In genomic region chr12:62192486-62193250, GRCh38 we compare ENCODE assay signal across 8 cellular contexts.
DNase-seq lines count a peak whose midpoint lies in the region; ATAC-seq lines count a peak whose summit lies in the region.

No MANE protein-coding gene starts in this region.

- no peaks in the 10 kb centered on the region for H3K36me3 Mint-ChIP-seq in activated CD4-positive, alpha-beta T cell treated with anti-CD3 and anti-CD28 coated beads, Interleukin-2, amount 10 ng/mL, durations not matched to agents 7 days and 5 days (ENCODE audit: low read depth)
- no peaks in the 10 kb centered on the region for H3K36me3 Mint-ChIP-seq in stimulated activated effector memory CD8-positive, alpha-beta T cell treated with anti-CD3 and anti-CD28 coated beads, Interleukin-12 subunit alpha, Interleukin-12 subunit beta, amount 100 ng/mL, for 72 hours

- DNase-seq in COLO829 (ENCODE audit: low spot score), result peak; percentile 89
- DNase-seq in NCI-H510A (lab: John Stamatoyannopoulos, UW), result peak; percentile 71
- DNase-seq in activated CD4-positive, alpha-beta T cell treated with anti-CD3 and anti-CD28 coated beads, Interleukin-2, amount 10 ng/mL, durations not matched to agents 7 days and 5 days, result peak; percentile 78
- DNase-seq in effector memory CD4-positive, alpha-beta T cell, result peak in 1 of 3 donors; percentile 21
- DNase-seq in medulla oblongata (ENCODE audit: extremely low spot score), result peak; percentile 92
- DNase-seq in stimulated activated effector memory CD8-positive, alpha-beta T cell treated with anti-CD3 and anti-CD28 coated beads, Interleukin-12 subunit alpha, Interleukin-12 subunit beta, amount 100 ng/mL, for 72 hours (ENCODE audit: low spot score in 2 of 2), result peak; percentile 4 to 67

- peaks cover 27% of the 10 kb centered on the region for H3K4me1 Mint-ChIP-seq in activated CD4-positive, alpha-beta T cell treated with anti-CD3 and anti-CD28 coated beads, Interleukin-2, amount 10 ng/mL, durations not matched to agents 7 days and 5 days
- peaks cover 22% of the 10 kb centered on the region for H3K4me1 Mint-ChIP-seq in stimulated activated effector memory CD8-positive, alpha-beta T cell treated with anti-CD3 and anti-CD28 coated beads, Interleukin-12 subunit alpha, Interleukin-12 subunit beta, amount 100 ng/mL, for 72 hours

- ATAC-seq in GM19452 (IDR thresholded peaks at IDR 0.05; ENCODE audit: unreplicated experiment) (peak; percentile 91), HG03520 (IDR thresholded peaks at IDR 0.05; ENCODE audit: unreplicated experiment) (peak; percentile 96)
- ATAC-seq in stimulated activated effector memory CD8-positive, alpha-beta T cell treated with anti-CD3 and anti-CD28 coated beads, Interleukin-12 subunit alpha, Interleukin-12 subunit beta, amount 100 ng/mL, for 72 hours, result peak; percentile 90

- H3K4me3 ChIP-seq in effector memory CD4-positive, alpha-beta T cell (ENCODE audit: insufficient read depth, low read depth, low read length, poor library complexity, severe bottlenecking), result peak overlapping the region; percentile 47

- CTCF ChIA-PET in activated CD4-positive, alpha-beta T cell treated with anti-CD3 and anti-CD28 coated beads, Interleukin-2, amount 10 ng/mL, durations not matched to agents 7 days and 5 days (lab: Charles Lee), result interaction anchor here (0.9 kb wide), 1 partner anchor 17 kb away, joined by 3 read pairs; no protein-coding TSS in a partner anchor

- H3K9me3 ChIP-seq in effector memory CD4-positive, alpha-beta T cell (ENCODE audit: control insufficient read depth, low read length), result no peaks in the 10 kb centered on the region

- no peaks in the 10 kb centered on the region for H3K9me3 Mint-ChIP-seq in activated CD4-positive, alpha-beta T cell treated with anti-CD3 and anti-CD28 coated beads, Interleukin-2, amount 10 ng/mL, durations not matched to agents 7 days and 5 days
- H3K9me3 Mint-ChIP-seq in stimulated activated effector memory CD8-positive, alpha-beta T cell treated with anti-CD3 and anti-CD28 coated beads, Interleukin-12 subunit alpha, Interleukin-12 subunit beta, amount 100 ng/mL, for 72 hours, result no peaks in the 10 kb centered on the region

- peak overlapping the region; percentile 14 for H3K27ac Mint-ChIP-seq in activated CD4-positive, alpha-beta T cell treated with anti-CD3 and anti-CD28 coated beads, Interleukin-2, amount 10 ng/mL, durations not matched to agents 7 days and 5 days
- H3K27ac Mint-ChIP-seq in stimulated activated effector memory CD8-positive, alpha-beta T cell treated with anti-CD3 and anti-CD28 coated beads, Interleukin-12 subunit alpha, Interleukin-12 subunit beta, amount 100 ng/mL, for 72 hours, result no peak overlapping the region

- no peaks in the 10 kb centered on the region for H3K36me3 ChIP-seq in effector memory CD4-positive, alpha-beta T cell (ENCODE audit: control insufficient read depth, insufficient read depth, low read length)

- POLR2A ChIA-PET in activated CD4-positive, alpha-beta T cell treated with anti-CD3 and anti-CD28 coated beads, Interleukin-2, amount 10 ng/mL, durations not matched to agents 7 days and 5 days (lab: Charles Lee), result no interaction called here

- H3K27me3 Mint-ChIP-seq in activated CD4-positive, alpha-beta T cell treated with anti-CD3 and anti-CD28 coated beads, Interleukin-2, amount 10 ng/mL, durations not matched to agents 7 days and 5 days, result peaks cover 66% of the 10 kb centered on the region

- peaks cover 18% of the 10 kb centered on the region for H3K27me3 ChIP-seq in effector memory CD4-positive, alpha-beta T cell (replicated peaks; ENCODE audit: control insufficient read depth, insufficient read depth, low read length, poor library complexity, severe bottlenecking)

- no peak overlapping the region for H3K27ac ChIP-seq in effector memory CD4-positive, alpha-beta T cell (ENCODE audit: insufficient read depth, low read length, poor library complexity, severe bottlenecking)

- peak overlapping the region; percentile 65 for H3K4me3 Mint-ChIP-seq in activated CD4-positive, alpha-beta T cell treated with anti-CD3 and anti-CD28 coated beads, Interleukin-2, amount 10 ng/mL, durations not matched to agents 7 days and 5 days
- H3K4me3 Mint-ChIP-seq in stimulated activated effector memory CD8-positive, alpha-beta T cell treated with anti-CD3 and anti-CD28 coated beads, Interleukin-12 subunit alpha, Interleukin-12 subunit beta, amount 100 ng/mL, for 72 hours, result peak overlapping the region; percentile 72

- H3K4me1 ChIP-seq in effector memory CD4-positive, alpha-beta T cell (ENCODE audit: control insufficient read depth, insufficient read depth, low read length, poor library complexity, severe bottlenecking), result peaks cover 22% of the 10 kb centered on the region
